18 cellular contexts compared by ENCODE assay signal in the genomic region with DNA sequence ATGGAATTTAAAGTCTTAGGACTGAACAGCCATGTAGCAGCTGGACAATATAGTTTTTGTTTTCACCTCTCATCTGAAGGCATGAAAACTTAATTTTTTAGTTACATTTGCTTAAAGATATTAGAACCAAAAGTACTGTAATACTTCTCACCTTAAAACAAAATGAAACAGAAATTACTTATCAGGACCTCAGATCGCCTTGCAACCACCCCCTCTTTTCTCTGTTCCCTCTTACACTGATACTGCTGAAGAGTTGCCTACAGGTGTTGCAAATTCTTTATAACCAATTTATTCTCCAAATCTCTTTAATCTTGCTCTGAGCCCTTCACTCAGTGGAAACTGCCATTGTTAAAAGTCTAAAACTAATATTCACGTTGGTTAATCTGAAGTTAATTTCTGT.
DNase-seq lines count a peak whose midpoint lies in the region; ATAC-seq, FAIRE-seq and TF ChIP-seq lines count a peak whose summit lies in the region.
"Had no signal": no experiment of that assay in that cellular context is flagged by ENCODE, and none has a peak within 500 bp of the region (broad histone marks: within the 10 kb centered on the region; RNA-seq: fewer than 3 reads in every experiment).

No MANE protein-coding gene starts in this region.

- no peak for DNase-seq in activated CD8-positive, alpha-beta memory T cell treated with anti-CD3 and anti-CD28 coated beads, Interleukin-2, amount 10 ng/mL, durations not matched to agents 7 days and 5 days
- DNase-seq in NCI-H2081 (lab: John Stamatoyannopoulos, UW) (no peak), GM12892 (ENCODE audit: insufficient read length) (no peak)
- DNase-seq in CD4-positive, alpha-beta T cell, result no peak
- DNase-seq: activated CD4-positive, alpha-beta T cell treated with anti-CD3 and anti-CD28 coated beads, Interleukin-2, amount 50 U/mL, for 48 hours; activated naive CD4-positive, alpha-beta T cell treated with anti-CD3 and anti-CD28 coated beads, Interleukin-2, amount 10 ng/mL, durations not matched to agents 7 days and 5 days; DND-41; Karpas-422; NCI-H2171; PC-9; uterus had no signal

- POLR2A ChIA-PET in CD4-positive, alpha-beta T cell (lab: Charles Lee), result no interaction called here

- FAIRE-seq in GM12892 (lab: Jason Lieb, UNC), result no peak
- FAIRE-seq: H1 had no signal

- no peak overlapping the region for H3K27ac ChIP-seq in CD4-positive, alpha-beta T cell (ENCODE audit: low read depth, low read length)
- H3K27ac ChIP-seq: esophagus muscularis mucosa, PC-9, uterus had no signal

- CTCF ChIA-PET in activated CD8-positive, alpha-beta memory T cell treated with anti-CD3 and anti-CD28 coated beads, Interleukin-2, amount 10 ng/mL, durations not matched to agents 7 days and 5 days (lab: Charles Lee), result no interaction called here
- CTCF ChIA-PET in CD4-positive, alpha-beta T cell (lab: Charles Lee), result no interaction called here

- peaks cover 6% of the 10 kb centered on the region for H3K9me3 Mint-ChIP-seq in activated CD8-positive, alpha-beta memory T cell treated with anti-CD3 and anti-CD28 coated beads, Interleukin-2, amount 10 ng/mL, durations not matched to agents 7 days and 5 days (ENCODE audit: low read depth)
- peaks cover 16% of the 10 kb centered on the region for H3K9me3 Mint-ChIP-seq in CD4-positive, alpha-beta T cell

- TF ChIP-seq POLR2A in GM12892 (IDR thresholded peaks at IDR 0.05; ENCODE audit: low read depth, low read length), result no peak

- H3K27me3 Mint-ChIP-seq in activated CD8-positive, alpha-beta memory T cell treated with anti-CD3 and anti-CD28 coated beads, Interleukin-2, amount 10 ng/mL, durations not matched to agents 7 days and 5 days, result no peaks in the 10 kb centered on the region
- no peaks in the 10 kb centered on the region for H3K27me3 Mint-ChIP-seq in CD4-positive, alpha-beta T cell
- H3K27me3 Mint-ChIP-seq: activated naive CD4-positive, alpha-beta T cell treated with anti-CD3 and anti-CD28 coated beads, Interleukin-2, amount 10 ng/mL, durations not matched to agents 7 days and 5 days had no signal

- no peaks in the 10 kb centered on the region for H3K9me3 ChIP-seq in CD4-positive, alpha-beta T cell (ENCODE audit: control insufficient read depth, low read length)
- H3K9me3 ChIP-seq: esophagus muscularis mucosa, uterus had no signal

- no peak overlapping the region for H3K27ac Mint-ChIP-seq in activated CD8-positive, alpha-beta memory T cell treated with anti-CD3 and anti-CD28 coated beads, Interleukin-2, amount 10 ng/mL, durations not matched to agents 7 days and 5 days
- H3K27ac Mint-ChIP-seq in CD4-positive, alpha-beta T cell, result no peak overlapping the region
- H3K27ac Mint-ChIP-seq: activated naive CD4-positive, alpha-beta T cell treated with anti-CD3 and anti-CD28 coated beads, Interleukin-2, amount 10 ng/mL, durations not matched to agents 7 days and 5 days; mesothelial cell of epicardium had no signal

- no peak overlapping the region for H3K4me3 Mint-ChIP-seq in activated CD8-positive, alpha-beta memory T cell treated with anti-CD3 and anti-CD28 coated beads, Interleukin-2, amount 10 ng/mL, durations not matched to agents 7 days and 5 days
- H3K4me3 Mint-ChIP-seq in CD4-positive, alpha-beta T cell, result no peak overlapping the region
- H3K4me3 Mint-ChIP-seq: activated naive CD4-positive, alpha-beta T cell treated with anti-CD3 and anti-CD28 coated beads, Interleukin-2, amount 10 ng/mL, durations not matched to agents 7 days and 5 days; mesothelial cell of epicardium had no signal

- no peak for TF ChIP-seq CTCF in CD4-positive, alpha-beta T cell (IDR thresholded peaks at IDR 0.05)

- no peaks in the 10 kb centered on the region for H3K27me3 ChIP-seq in CD4-positive, alpha-beta T cell (ENCODE audit: control insufficient read depth, insufficient read depth, low read length)
- H3K27me3 ChIP-seq: esophagus muscularis mucosa, uterus had no signal

- no peaks in the 10 kb centered on the region for H3K4me1 Mint-ChIP-seq in activated CD8-positive, alpha-beta memory T cell treated with anti-CD3 and anti-CD28 coated beads, Interleukin-2, amount 10 ng/mL, durations not matched to agents 7 days and 5 days
- H3K4me1 Mint-ChIP-seq in CD4-positive, alpha-beta T cell (ENCODE audit: low read depth), result no peaks in the 10 kb centered on the region
- H3K4me1 Mint-ChIP-seq: activated naive CD4-positive, alpha-beta T cell treated with anti-CD3 and anti-CD28 coated beads, Interleukin-2, amount 10 ng/mL, durations not matched to agents 7 days and 5 days had no signal

- H3K36me3 Mint-ChIP-seq in activated CD8-positive, alpha-beta memory T cell treated with anti-CD3 and anti-CD28 coated beads, Interleukin-2, amount 10 ng/mL, durations not matched to agents 7 days and 5 days, result no peaks in the 10 kb centered on the region
- H3K36me3 Mint-ChIP-seq in CD4-positive, alpha-beta T cell (ENCODE audit: low read depth), result no peaks in the 10 kb centered on the region
- H3K36me3 Mint-ChIP-seq: activated naive CD4-positive, alpha-beta T cell treated with anti-CD3 and anti-CD28 coated beads, Interleukin-2, amount 10 ng/mL, durations not matched to agents 7 days and 5 days; mesothelial cell of epicardium had no signal

- ATAC-seq in GM18499 (IDR thresholded peaks at IDR 0.05; ENCODE audit: insufficient read depth, unreplicated experiment) (peak; percentile 94), GM19438 (IDR thresholded peaks at IDR 0.05; ENCODE audit: low read depth, unreplicated experiment) (peak; percentile 96), HG02678 (IDR thresholded peaks at IDR 0.05; ENCODE audit: unreplicated experiment) (peak; percentile 99), HG03280 (IDR thresholded peaks at IDR 0.05; ENCODE audit: unreplicated experiment) (peak; percentile 100)
- ATAC-seq in activated CD8-positive, alpha-beta memory T cell treated with anti-CD3 and anti-CD28 coated beads, Interleukin-2, amount 10 ng/mL, durations not matched to agents 7 days and 5 days, result no peak
- no peak for ATAC-seq in CD4-positive, alpha-beta T cell (ENCODE audit: poor library complexity)

- intact Hi-C loops in CD4-positive, alpha-beta T cell (cut with DNase I, micrococcal nuclease), result no loop called here

Comparison
In these comparisons a context has a peak if more than half of its experiments do, and no peak if none do; other contexts are left out.
1. ATAC-seq: peak in GM18499 (single experiment), GM19438 (single experiment), HG02678 (single experiment) and HG03280 (single experiment); none in activated CD8-positive, alpha-beta memory T cell treated with anti-CD3 and anti-CD28 coated beads, Interleukin-2, amount 10 ng/mL, durations not matched to agents 7 days and 5 days (single experiment) and CD4-positive, alpha-beta T cell (single experiment).